Comparison of ENCODE assay signal across 1 cellular context in genomic region chr1:225442156-225442555, GRCh38.
TF ChIP-seq lines count a peak whose summit lies in the region.

No MANE protein-coding gene starts in this region.

TF ChIP-seq in GM12878, 131 proteins besides CTCF, POLR2A, EP300 and RAD21:
- TF ChIP-seq ZNF592 (IDR thresholded peaks at IDR 0.05) = no peak
- TF ChIP-seq IKZF1 (conservative IDR thresholded peaks at IDR 0.05) = no peak
- TF ChIP-seq KLF5 (IDR thresholded peaks at IDR 0.05; ENCODE audit: partially characterized antibody) = no peak
- TF ChIP-seq ZBTB40 (IDR thresholded peaks at IDR 0.05; ENCODE audit: borderline replicate concordance) = no peak
- no peak for TF ChIP-seq MEF2A (IDR thresholded peaks at IDR 0.05; ENCODE audit: insufficient read depth, low read depth, low read length)
- TF ChIP-seq SIX5 (IDR thresholded peaks at IDR 0.05; ENCODE audit: low read depth, low read length, severe bottlenecking) = no peak
- no peak for TF ChIP-seq CHD1 (IDR thresholded peaks at IDR 0.05; ENCODE audit: low read depth, low read length)
- no peak for TF ChIP-seq PRDM15 (CRISPR knock-in tag; IDR thresholded peaks at IDR 0.05)
- TF ChIP-seq REST (IDR thresholded peaks at IDR 0.05; ENCODE audit: low read depth, low read length) = no peak
- TF ChIP-seq SPI1 (IDR thresholded peaks at IDR 0.05; ENCODE audit: borderline replicate concordance, insufficient read depth, low read depth, low read length) = no peak
- no peak for TF ChIP-seq CHD2 (IDR thresholded peaks at IDR 0.05; ENCODE audit: borderline replicate concordance, low read depth, low read length)
